ENCODE assay signal across 1 cellular context in genomic region chr9:109471475-109471874, GRCh38.
A peak's percentile ranks its signal among the peaks of the same experiment; 100 is the strongest.
TF ChIP-seq lines count a peak whose summit lies in the region.

No MANE protein-coding gene starts in this region.

TF ChIP-seq in HepG2, 621 proteins besides CTCF, POLR2A, EP300 and RAD21:
- peak; percentile 68; the same call in 1 of the 2 replicates for TF ChIP-seq PRDM15 (CRISPR knock-in tag; IDR thresholded peaks at IDR 0.05)
- no peak for TF ChIP-seq HOXA7 (CRISPR knock-in tag; IDR thresholded peaks at IDR 0.05)
- no peak for TF ChIP-seq TFE3 (CRISPR knock-in tag; IDR thresholded peaks at IDR 0.05)
- TF ChIP-seq SP5 (CRISPR knock-in tag; IDR thresholded peaks at IDR 0.05; ENCODE audit: borderline replicate concordance, low read depth) = no peak
- no peak for TF ChIP-seq SALL2 (CRISPR knock-in tag; IDR thresholded peaks at IDR 0.05)
- no peak for TF ChIP-seq ATF2 (CRISPR knock-in tag; IDR thresholded peaks at IDR 0.05)
- TF ChIP-seq ASH2L (IDR thresholded peaks at IDR 0.05; ENCODE audit: insufficient read length, low read depth, low read length) = no peak
- no peak for TF ChIP-seq NR1H2 (CRISPR knock-in tag; IDR thresholded peaks at IDR 0.05; ENCODE audit: borderline replicate concordance, low read depth)
